In genomic region chrX:13851996-13852695, GRCh38 we compare ENCODE assay signal across 16 cellular contexts. TPM values are rescaled to one million over a fixed set of nuclear protein-coding genes. Genes with fewer than 3 reads are reported as not detected.
A peak's percentile ranks its signal among the peaks of the same experiment; 100 is the strongest.
DNase-seq lines count a peak whose midpoint lies in the region; ATAC-seq, FAIRE-seq and TF ChIP-seq lines count a peak whose summit lies in the region.
"Had no signal": no experiment of that assay in that cellular context is flagged by ENCODE, and none has a peak within 500 bp of the region (broad histone marks: within the 10 kb centered on the region; RNA-seq: fewer than 3 reads in every experiment).

No MANE protein-coding gene starts in this region.

- no peaks in the 10 kb centered on the region for H3K9me3 ChIP-seq in pancreas
- H3K9me3 ChIP-seq: adrenal gland, spleen had no signal

- H3K4me3 ChIP-seq in NB4 (ENCODE audit: low read depth, low read length) (no peak overlapping the region), pancreas (no peak overlapping the region)
- H3K4me3 ChIP-seq: adrenal gland, spleen had no signal

- no peaks in the 10 kb centered on the region for H3K4me1 ChIP-seq in pancreas
- H3K4me1 ChIP-seq: adrenal gland, spleen had no signal

- TF ChIP-seq POLR2A in NB4 (IDR thresholded peaks at IDR 0.05; ENCODE audit: extremely low read depth, insufficient read length), result no peak

- no peaks in the 10 kb centered on the region for H3K36me3 ChIP-seq in pancreas
- H3K36me3 ChIP-seq: adrenal gland, spleen had no signal

- no peak for TF ChIP-seq CTCF in NB4 (IDR thresholded peaks at IDR 0.05; ENCODE audit: low read depth, low read length)
- peak; percentile 12 for TF ChIP-seq CTCF in neural crest cell (conservative IDR thresholded peaks at IDR 0.05)
- TF ChIP-seq CTCF in pancreas (IDR thresholded peaks at IDR 0.05), result no peak

- H3K4me1 Mint-ChIP-seq in neural crest cell, result peaks cover 20% of the 10 kb centered on the region

- no peak overlapping the region for H3K27ac ChIP-seq in pancreas
- H3K27ac ChIP-seq: 22Rv1, adrenal gland, spleen had no signal

- H3K9me3 Mint-ChIP-seq in neural crest cell, result peaks cover 17% of the 10 kb centered on the region
- H3K9me3 Mint-ChIP-seq: activated CD4-positive, alpha-beta memory T cell treated with anti-CD3 and anti-CD28 coated beads for 36 hours had no signal

- no peaks in the 10 kb centered on the region for H3K27me3 ChIP-seq in pancreas
- H3K27me3 ChIP-seq: adrenal gland had no signal

- no peaks in the 10 kb centered on the region for H3K27me3 Mint-ChIP-seq in neural crest cell (ENCODE audit: low read depth)

- intact Hi-C loops in pancreas (cut with DNase I), result no loop called here

- no peak overlapping the region for H3K4me3 Mint-ChIP-seq in neural crest cell
- H3K4me3 Mint-ChIP-seq: activated CD4-positive, alpha-beta memory T cell treated with anti-CD3 and anti-CD28 coated beads for 36 hours had no signal

- FAIRE-seq in pancreas (lab: Jason Lieb, UNC), result no peak

- peaks cover 10% of the 10 kb centered on the region for H3K36me3 Mint-ChIP-seq in neural crest cell (ENCODE audit: low read depth)
- H3K36me3 Mint-ChIP-seq: activated CD4-positive, alpha-beta memory T cell treated with anti-CD3 and anti-CD28 coated beads for 36 hours had no signal

- DNase-seq in DMS 273 (lab: John Stamatoyannopoulos, UW; ENCODE audit: unreplicated experiment) (peak; percentile 25), DMS 273 treated with DMSO at 0.1 percent for 48 hours (lab: John Stamatoyannopoulos, UW) (no peak), NB4 (ENCODE audit: low read depth) (peak; percentile 16), neural crest cell (ENCODE audit: low read depth, low spot score) (no peak), pancreas (no peak)
- no peak for DNase-seq in activated CD4-positive, alpha-beta T cell treated with anti-CD3 and anti-CD28 coated beads, Interleukin-2, amount 50 U/mL, for 4 hours
- no peak for DNase-seq in activated naive CD4-positive, alpha-beta T cell (lab: John Stamatoyannopoulos, UW)
- DNase-seq: activated CD4-positive, alpha-beta memory T cell treated with anti-CD3 and anti-CD28 coated beads for 36 hours; adrenal gland; H7; hypothalamus; NCI-H2081 treated with DMSO at 0.1 percent for 48 hours; SHP77 treated with DMSO at 0.1 percent for 48 hours; spleen had no signal

- 55 to 61% methylated on average over 4 of the region's 4 CpGs for WGBS in pancreas, 2 donors

- ATAC-seq in GM21825 (IDR thresholded peaks at IDR 0.05; ENCODE audit: unreplicated experiment) (peak; percentile 57), pancreas (no peak)

- no peak overlapping the region for H3K27ac Mint-ChIP-seq in neural crest cell (ENCODE audit: unreplicated experiment)
- H3K27ac Mint-ChIP-seq: activated CD4-positive, alpha-beta memory T cell treated with anti-CD3 and anti-CD28 coated beads for 36 hours had no signal

RNA-seq across cellular contexts. Expression of gene GPM6B, which starts 35.3 kb away (rescaled TPM):
- total RNA-seq in neural crest cell (119 and 129 TPM in 2 replicates), pancreas (1 to 10 TPM in 4 of 6 donors, under 1 TPM in 2; 0.47 to 3.0 (median 1.7) TPM)
- 1 to 10 TPM in 1 of 2 donors, under 1 TPM in 1; 0.57 to 1.8 TPM for polyA plus RNA-seq in pancreas
- total RNA-seq: activated CD4-positive, alpha-beta memory T cell treated with anti-CD3 and anti-CD28 coated beads for 36 hours had no signal

Comparison
In these comparisons a context has a peak if more than half of its experiments do, and no peak if none do; other contexts are left out.
1. DNase-seq: peak in DMS 273 (single experiment) and NB4 (single experiment); none in DMS 273 treated with DMSO at 0.1 percent for 48 hours (single experiment), neural crest cell (single experiment), pancreas (0 of 6), activated CD4-positive, alpha-beta T cell treated with anti-CD3 and anti-CD28 coated beads, Interleukin-2, amount 50 U/mL, for 4 hours (0 of 2) and activated naive CD4-positive, alpha-beta T cell (0 of 4).
2. RNA of gene GPM6B, which starts 35.3 kb away (total RNA-seq): 119 to 129 TPM in neural crest cell; 0.47 to 3.0 TPM in pancreas; every median in the first group is over 10 times any median in the second.